20 cellular contexts compared by ENCODE assay signal in the genomic region with DNA sequence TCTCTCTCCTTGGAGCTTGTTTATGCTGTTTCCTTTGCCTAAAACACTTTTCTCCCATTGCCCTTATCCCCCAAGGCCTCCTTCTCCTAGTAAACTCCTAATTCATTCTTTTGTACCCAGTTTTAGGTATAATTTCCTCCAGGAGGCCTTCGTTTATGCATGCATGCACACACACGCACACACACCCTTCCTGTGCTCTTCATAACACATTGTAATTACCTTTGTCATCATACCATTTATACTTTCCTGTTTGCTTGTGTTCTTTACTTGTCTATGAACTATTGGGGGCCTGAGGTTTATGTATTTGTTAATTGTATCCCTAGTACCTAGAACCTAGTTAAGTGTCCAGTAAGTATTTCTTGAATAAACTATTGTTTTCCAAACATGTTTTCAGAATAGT. TPM values are rescaled to one million over a fixed set of nuclear protein-coding genes. Genes with fewer than 3 reads are reported as not detected.
DNase-seq lines count a peak whose midpoint lies in the region; ATAC-seq, FAIRE-seq and TF ChIP-seq lines count a peak whose summit lies in the region.
"Had no signal": no experiment of that assay in that cellular context is flagged by ENCODE, and none has a peak within 500 bp of the region (broad histone marks: within the 10 kb centered on the region; RNA-seq: fewer than 3 reads in every experiment).

No MANE protein-coding gene starts in this region.

- no peak for TF ChIP-seq CTCF in brain (conservative IDR thresholded peaks at IDR 0.05)
- no peak for TF ChIP-seq CTCF in chondrocyte (IDR thresholded peaks at IDR 0.05)
- TF ChIP-seq CTCF in GM10248 (IDR thresholded peaks at IDR 0.05; ENCODE audit: control extremely low read depth, extremely low read depth, low read depth, missing control alignments), result no peak
- no peak for TF ChIP-seq CTCF in pancreas (IDR thresholded peaks at IDR 0.05)

- H3K4me1 ChIP-seq in pancreas, result no peaks in the 10 kb centered on the region
- H3K4me1 ChIP-seq: sigmoid colon had no signal

- FAIRE-seq in pancreas (lab: Jason Lieb, UNC), result no peak
- FAIRE-seq: colon, endometrium had no signal

- H3K4me3 ChIP-seq in pancreas, result no peak overlapping the region
- H3K4me3 ChIP-seq: sigmoid colon had no signal

- ATAC-seq in stimulated activated naive CD8-positive, alpha-beta T cell treated with anti-CD3 and anti-CD28 coated beads, Interleukin-15, Interleukin-2, amounts not matched to agents 100 U/mL and 50 U/mL, for 24 hours, result no peak
- ATAC-seq in pancreas, result no peak
- ATAC-seq: activated naive CD4-positive, alpha-beta T cell treated with anti-CD3 and anti-CD28 coated beads, Interleukin-2, amount 50 U/mL, for 72 hours had no signal

- intact Hi-C loops in pancreas (cut with DNase I), result no loop called here

- no peaks in the 10 kb centered on the region for H3K27me3 ChIP-seq in pancreas
- H3K27me3 ChIP-seq: sigmoid colon had no signal

- H3K27ac Mint-ChIP-seq in stimulated activated naive CD8-positive, alpha-beta T cell treated with anti-CD3 and anti-CD28 coated beads, Interleukin-15, Interleukin-2, amounts not matched to agents 100 ng/mL and 50 ng/mL, for 24 hours, result no peak overlapping the region
- H3K27ac Mint-ChIP-seq in brain, result peak overlapping the region in 3 of 5 experiments; percentile 17 to 58 (median 50)
- no peak overlapping the region for H3K27ac Mint-ChIP-seq in chondrocyte (ENCODE audit: unreplicated experiment)
- H3K27ac Mint-ChIP-seq: activated naive CD4-positive, alpha-beta T cell treated with anti-CD3 and anti-CD28 coated beads, Interleukin-2, amount 50 U/mL, for 72 hours had no signal

- DNase-seq in stimulated activated naive CD8-positive, alpha-beta T cell treated with anti-CD3 and anti-CD28 coated beads, Interleukin-15, Interleukin-2, amounts not matched to agents 100 U/mL and 50 U/mL, for 24 hours, result no peak
- DNase-seq in lung microvascular endothelial cell (ENCODE audit: low read depth in 2 of 2), result peak; percentile 3 to 6
- no peak for DNase-seq in retina
- no peak for DNase-seq in chondrocyte (ENCODE audit: low spot score)
- no peak for DNase-seq in GM10248 (ENCODE audit: extremely low spot score)
- no peak for DNase-seq in pancreas
- DNase-seq: activated CD8-positive, alpha-beta memory T cell treated with anti-CD3 and anti-CD28 coated beads for 24 hours; activated T-cell treated with anti-CD3 and anti-CD28 coated beads, Interleukin-2, amount 50 U/mL, for 48 hours; H7; NCI-H1092 treated with DMSO at 0.1 percent for 48 hours; NCI-H2029; NCI-H345; SHP77 treated with DMSO at 0.1 percent for 48 hours; sigmoid colon had no signal

- H3K4me3 Mint-ChIP-seq in stimulated activated naive CD8-positive, alpha-beta T cell treated with anti-CD3 and anti-CD28 coated beads, Interleukin-15, Interleukin-2, amounts not matched to agents 100 ng/mL and 50 ng/mL, for 24 hours, result peak overlapping the region; percentile 9
- H3K4me3 Mint-ChIP-seq in brain, result no peak overlapping the region
- no peak overlapping the region for H3K4me3 Mint-ChIP-seq in chondrocyte (ENCODE audit: unreplicated experiment)

- no peak overlapping the region for H3K27ac ChIP-seq in pancreas
- H3K27ac ChIP-seq: sigmoid colon, VCaP had no signal

- 59 to 69% methylated on average over 2 of the region's 2 CpGs for WGBS in pancreas, 2 donors

- no peaks in the 10 kb centered on the region for H3K9me3 Mint-ChIP-seq in stimulated activated naive CD8-positive, alpha-beta T cell treated with anti-CD3 and anti-CD28 coated beads, Interleukin-15, Interleukin-2, amounts not matched to agents 100 ng/mL and 50 ng/mL, for 24 hours
- H3K9me3 Mint-ChIP-seq in brain (no peaks in the 10 kb centered on the region), chondrocyte (ENCODE audit: low read depth) (peaks cover 2% of the 10 kb centered on the region)
- H3K9me3 Mint-ChIP-seq: activated naive CD4-positive, alpha-beta T cell treated with anti-CD3 and anti-CD28 coated beads, Interleukin-2, amount 50 U/mL, for 72 hours had no signal

- POLR2A ChIA-PET in GM10248 (lab: Yijun Ruan, JAX), result no interaction called here

- H3K36me3 Mint-ChIP-seq in stimulated activated naive CD8-positive, alpha-beta T cell treated with anti-CD3 and anti-CD28 coated beads, Interleukin-15, Interleukin-2, amounts not matched to agents 100 ng/mL and 50 ng/mL, for 24 hours (ENCODE audit: low read depth), result peaks cover 37% of the 10 kb centered on the region
- peaks cover 40% of the 10 kb centered on the region for H3K36me3 Mint-ChIP-seq in brain
- peaks cover 17% of the 10 kb centered on the region for H3K36me3 Mint-ChIP-seq in chondrocyte (ENCODE audit: low read depth)
- H3K36me3 Mint-ChIP-seq: activated naive CD4-positive, alpha-beta T cell treated with anti-CD3 and anti-CD28 coated beads, Interleukin-2, amount 50 U/mL, for 72 hours had no signal

- no peaks in the 10 kb centered on the region for H3K27me3 Mint-ChIP-seq in stimulated activated naive CD8-positive, alpha-beta T cell treated with anti-CD3 and anti-CD28 coated beads, Interleukin-15, Interleukin-2, amounts not matched to agents 100 ng/mL and 50 ng/mL, for 24 hours
- H3K27me3 Mint-ChIP-seq in brain (no peaks in the 10 kb centered on the region), chondrocyte (ENCODE audit: low read depth) (no peaks in the 10 kb centered on the region)

- peaks cover 11% of the 10 kb centered on the region for H3K4me1 Mint-ChIP-seq in stimulated activated naive CD8-positive, alpha-beta T cell treated with anti-CD3 and anti-CD28 coated beads, Interleukin-15, Interleukin-2, amounts not matched to agents 100 ng/mL and 50 ng/mL, for 24 hours (ENCODE audit: low read depth)
- H3K4me1 Mint-ChIP-seq in brain (no peaks in the 10 kb centered on the region), chondrocyte (ENCODE audit: low read depth) (no peaks in the 10 kb centered on the region)

- CTCF ChIA-PET in GM10248 (lab: Yijun Ruan, JAX), result no interaction called here

- no peaks in the 10 kb centered on the region for H3K36me3 ChIP-seq in pancreas

- H3K9me3 ChIP-seq in pancreas, result no peaks in the 10 kb centered on the region
- H3K9me3 ChIP-seq: sigmoid colon had no signal

RNA-seq across cellular contexts. Expression of a gene that starts 45.5 kb away (rescaled TPM):
- polyA plus RNA-seq in brain (ENCODE audit: insufficient read depth, low read depth, low replicate concordance) (20.3 TPM), pancreas (1 to 10 TPM; 3.4 to 8.7 TPM)
- total RNA-seq in lung microvascular endothelial cell (28.1 and 49.2 TPM in 2 replicates), chondrocyte (40.1 to 47.8 TPM (median 44.7 TPM) in 3 replicates), pancreas (10 to 100 TPM; 19.7 to 40.6 (median 28.4) TPM)

RNA-seq across cellular contexts. Expression of a gene that starts 56.2 kb away (rescaled TPM):
- polyA plus RNA-seq in brain (ENCODE audit: insufficient read depth, low read depth, low replicate concordance) (21.5 TPM), pancreas (10 to 100 TPM in 1 of 2 donors, 1 to 10 TPM in 1; 7.1 to 16.2 TPM)
- total RNA-seq in lung microvascular endothelial cell (63.6 and 66.7 TPM in 2 replicates), chondrocyte (36.1 to 48.8 TPM (median 39.4 TPM) in 3 replicates), pancreas (10 to 100 TPM; 27.5 to 42.8 (median 29.7) TPM)

Comparison
In these comparisons a context has a peak if more than half of its experiments do, and no peak if none do; other contexts are left out.
1. H3K27ac Mint-ChIP-seq: peak in brain (3 of 5); none in stimulated activated naive CD8-positive, alpha-beta T cell treated with anti-CD3 and anti-CD28 coated beads, Interleukin-15, Interleukin-2, amounts not matched to agents 100 ng/mL and 50 ng/mL, for 24 hours (single experiment) and chondrocyte (single experiment).
2. DNase-seq: peak in lung microvascular endothelial cell (2 of 2); none in stimulated activated naive CD8-positive, alpha-beta T cell treated with anti-CD3 and anti-CD28 coated beads, Interleukin-15, Interleukin-2, amounts not matched to agents 100 U/mL and 50 U/mL, for 24 hours (single experiment), retina (single experiment), chondrocyte (single experiment), GM10248 (single experiment) and pancreas (0 of 6).